Comparison of ENCODE assay signal across 10 cellular contexts in genomic region chr15:89998141-89998661, GRCh38. TPM values are rescaled to one million over a fixed set of nuclear protein-coding genes. Genes with fewer than 3 reads are reported as not detected.
DNase-seq lines count a peak whose midpoint lies in the region; FAIRE-seq and TF ChIP-seq lines count a peak whose summit lies in the region.
"Had no signal": no experiment of that assay in that cellular context is flagged by ENCODE, and none has a peak within 500 bp of the region (broad histone marks: within the 10 kb centered on the region; RNA-seq: fewer than 3 reads in every experiment).

No MANE protein-coding gene starts in this region.

- no peaks in the 10 kb centered on the region for H3K27me3 Mint-ChIP-seq in nephron (ENCODE audit: low read depth)
- H3K27me3 Mint-ChIP-seq: naive B cell had no signal

- H3K9me3 Mint-ChIP-seq in nephron, result no peaks in the 10 kb centered on the region
- H3K9me3 Mint-ChIP-seq: naive B cell had no signal

- peak overlapping the region; percentile 10 to 59 (median 58) for H3K4me3 Mint-ChIP-seq in nephron

- H3K4me3 ChIP-seq in bronchial epithelial cell (ENCODE audit: low read depth, low read length), result no peak overlapping the region

- H3K4me1 Mint-ChIP-seq in nephron, result peaks cover 11% of the 10 kb centered on the region

- no peaks in the 10 kb centered on the region for H3K36me3 ChIP-seq in bronchial epithelial cell (ENCODE audit: control insufficient read depth, insufficient read depth, low read length)

- no peaks in the 10 kb centered on the region for H3K27me3 ChIP-seq in bronchial epithelial cell (ENCODE audit: control insufficient read depth, insufficient read depth, low read length)

- DNase-seq in EH (ENCODE audit: low read depth), result peak; percentile 80
- peak; percentile 56 for DNase-seq in NCI-H510A (lab: John Stamatoyannopoulos, UW)
- peak; percentile 91 for DNase-seq in bronchial epithelial cell (ENCODE audit: low read depth)
- DNase-seq in NCI-H1105 (lab: John Stamatoyannopoulos, UW), result no peak
- DNase-seq in middle frontal gyrus (ENCODE audit: extremely low spot score, low spot score), result no peak
- DNase-seq in activated T-cell treated with anti-CD3 and anti-CD28 coated beads for 4 hours, result no peak
- no peak for DNase-seq in globus pallidus (ENCODE audit: low spot score)
- DNase-seq: naive B cell had no signal

- no peaks in the 10 kb centered on the region for H3K36me3 Mint-ChIP-seq in nephron (ENCODE audit: low read depth)

- H3K27ac Mint-ChIP-seq in nephron, result no peak overlapping the region

- FAIRE-seq in bronchial epithelial cell (lab: Jason Lieb, UNC), result no peak
- FAIRE-seq: endometrium had no signal

- TF ChIP-seq CTCF in bronchial epithelial cell (IDR thresholded peaks at IDR 0.05; ENCODE audit: insufficient read depth, low read length, severe bottlenecking), result no peak
- no peak for TF ChIP-seq CTCF in nephron (IDR thresholded peaks at IDR 0.05; ENCODE audit: unreplicated experiment in 3 of 3)

RNA-seq across cellular contexts. Expression of gene ZNF710, which starts 2.9 kb away (rescaled TPM):
- 7.6 and 11.9 TPM in 2 replicates for total RNA-seq in bronchial epithelial cell

Comparison
In these comparisons a context has a peak if more than half of its experiments do, and no peak if none do; other contexts are left out.
1. DNase-seq: peak in EH (single experiment), NCI-H510A (single experiment) and bronchial epithelial cell (single experiment); none in NCI-H1105 (single experiment), middle frontal gyrus (single experiment), activated T-cell treated with anti-CD3 and anti-CD28 coated beads for 4 hours (single experiment) and globus pallidus (single experiment).